In genomic region chr12:80946591-80946990, GRCh38 we compare ENCODE assay signal across 12 cellular contexts. TPM values are rescaled to one million over a fixed set of nuclear protein-coding genes. Genes with fewer than 3 reads are reported as not detected.
DNase-seq lines count a peak whose midpoint lies in the region; ATAC-seq and TF ChIP-seq lines count a peak whose summit lies in the region.
"Had no signal": no experiment of that assay in that cellular context is flagged by ENCODE, and none has a peak within 500 bp of the region (broad histone marks: within the 10 kb centered on the region; RNA-seq: fewer than 3 reads in every experiment).

No MANE protein-coding gene starts in this region.

- intact Hi-C loops in A673 (cut with micrococcal nuclease; ENCODE audit: unreplicated experiment) (loop anchor here (2.0 to 10.0 kb wide), 2 partner anchors 110 to 308 kb away; no protein-coding TSS in a partner anchor), esophagus muscularis mucosa (cut with DNase I) (no loop called here)
- intact Hi-C loops in activated CD4-positive, alpha-beta T cell treated with anti-CD3 and anti-CD28 coated beads for 36 hours (cut with DNase I, micrococcal nuclease), result no loop called here

- in situ Hi-C loops in GM13977 (cut with MboI; ENCODE audit: low pct_unique_long_range_greater_than_20kb, low sequenced_read_pairs, unreplicated experiment), result no loop called here

- H3K27me3 ChIP-seq in A673 (replicated peaks; ENCODE audit: insufficient read depth, low read depth, low read length, poor library complexity) (no peaks in the 10 kb centered on the region), esophagus muscularis mucosa (no peaks in the 10 kb centered on the region)
- H3K27me3 ChIP-seq: breast epithelium had no signal

- H3K27ac Mint-ChIP-seq in activated CD4-positive, alpha-beta T cell treated with anti-CD3 and anti-CD28 coated beads for 36 hours, result no peak overlapping the region

- no peak overlapping the region for H3K4me3 Mint-ChIP-seq in activated CD4-positive, alpha-beta T cell treated with anti-CD3 and anti-CD28 coated beads for 36 hours

- CTCF ChIA-PET in A673 (lab: Charles Lee), result interaction anchor here (1.3 kb wide), 1 partner anchor 109 kb away, joined by 7 read pairs; no protein-coding TSS in a partner anchor
- CTCF ChIA-PET in activated CD4-positive, alpha-beta T cell treated with anti-CD3 and anti-CD28 coated beads for 36 hours (lab: Charles Lee), result interaction anchor here (1.0 kb wide), 1 partner anchor 8 kb away, joined by 3 read pairs; the partner anchor contains the start of gene LIN7A

- H3K4me1 ChIP-seq in A673 (ENCODE audit: insufficient read depth, low read length, poor library complexity, severe bottlenecking) (peaks cover 7% of the 10 kb centered on the region), esophagus muscularis mucosa (no peaks in the 10 kb centered on the region)
- H3K4me1 ChIP-seq: breast epithelium had no signal

- no peak for ATAC-seq in activated CD4-positive, alpha-beta T cell treated with anti-CD3 and anti-CD28 coated beads for 36 hours

- TF ChIP-seq EP300 in esophagus muscularis mucosa (IDR thresholded peaks at IDR 0.05), result no peak

- 56% methylated on average over 3 of the region's 3 CpGs for WGBS in esophagus muscularis mucosa

- H3K9me3 Mint-ChIP-seq in activated CD4-positive, alpha-beta T cell treated with anti-CD3 and anti-CD28 coated beads for 36 hours (ENCODE audit: low read depth), result peaks cover 2% of the 10 kb centered on the region

- H3K27ac ChIP-seq in A673 (ENCODE audit: low read depth, low read length, poor library complexity, severe bottlenecking) (no peak overlapping the region), esophagus muscularis mucosa (replicated peaks in 1 of 4) (no peak overlapping the region)
- H3K27ac ChIP-seq: breast epithelium had no signal

- peak; percentile 38 for DNase-seq in A673 (ENCODE audit: low spot score)
- no peak for DNase-seq in GM13977 (ENCODE audit: low spot score)
- no peak for DNase-seq in esophagus muscularis mucosa (ENCODE audit: extremely low spot score)
- DNase-seq in activated CD4-positive, alpha-beta T cell treated with anti-CD3 and anti-CD28 coated beads for 36 hours, result no peak
- DNase-seq in stimulated activated CD4-positive, alpha-beta T cell treated with anti-CD3 and anti-CD28 coated beads, Interleukin-12 subunit alpha, Interleukin-12 subunit beta, amount 100 ng/mL, for 4 hours, result no peak
- no peak for DNase-seq in EL
- DNase-seq in activated naive CD4-positive, alpha-beta T cell treated with Interleukin-2 at 50 U/mL for 16 hours, result no peak
- DNase-seq: DMS79 treated with DMSO at 0.1 percent for 48 hours; NK-92 treated with Interleukin-12 subunit alpha and Interleukin-12 subunit beta, amount 100 ng/mL, for 24 hours; stimulated activated naive CD4-positive, alpha-beta T cell had no signal

- no peak for TF ChIP-seq POLR2A in esophagus muscularis mucosa (IDR thresholded peaks at IDR 0.05; ENCODE audit: low read depth)

- POLR2A ChIA-PET in A673 (lab: Charles Lee; ENCODE audit: low non-redundant PET), result no interaction called here
- POLR2A ChIA-PET in activated CD4-positive, alpha-beta T cell treated with anti-CD3 and anti-CD28 coated beads for 36 hours (lab: Charles Lee), result no interaction called here

- H3K9me3 ChIP-seq in A673 (ENCODE audit: low read depth, low read length, poor library complexity, severe bottlenecking) (no peaks in the 10 kb centered on the region), esophagus muscularis mucosa (no peaks in the 10 kb centered on the region)
- H3K9me3 ChIP-seq: breast epithelium had no signal

- no peaks in the 10 kb centered on the region for H3K4me1 Mint-ChIP-seq in activated CD4-positive, alpha-beta T cell treated with anti-CD3 and anti-CD28 coated beads for 36 hours

- no peaks in the 10 kb centered on the region for H3K36me3 Mint-ChIP-seq in activated CD4-positive, alpha-beta T cell treated with anti-CD3 and anti-CD28 coated beads for 36 hours (ENCODE audit: low read depth)

- BruUV-seq in A673 (replicated peaks; lab: Mats Ljungman, UMichigan), result no TSS peak

- H3K4me3 ChIP-seq in A673 (ENCODE audit: low read depth, low read length, poor library complexity, severe bottlenecking), result no peak overlapping the region
- no peak overlapping the region for H3K4me3 ChIP-seq in esophagus muscularis mucosa
- H3K4me3 ChIP-seq: breast epithelium had no signal

- H3K36me3 ChIP-seq in A673 (ENCODE audit: insufficient read depth, low read length, poor library complexity, severe bottlenecking), result no peaks in the 10 kb centered on the region
- H3K36me3 ChIP-seq in esophagus muscularis mucosa, result no peaks in the 10 kb centered on the region
- H3K36me3 ChIP-seq: breast epithelium had no signal

- TF ChIP-seq CTCF in A673 (conservative IDR thresholded peaks at IDR 0.05; ENCODE audit: low read depth, low read length), result peak; percentile 55
- TF ChIP-seq CTCF in GM13977 (IDR thresholded peaks at IDR 0.05; ENCODE audit: extremely low read depth, insufficient read depth, missing control alignments), result peak; percentile 29
- peak; percentile 58 for TF ChIP-seq CTCF in LNCAP (IDR thresholded peaks at IDR 0.05)
- TF ChIP-seq CTCF in esophagus muscularis mucosa (IDR thresholded peaks at IDR 0.05), result peak in 2 of 3 experiments; percentile 20 to 22

- H3K27me3 Mint-ChIP-seq in activated CD4-positive, alpha-beta T cell treated with anti-CD3 and anti-CD28 coated beads for 36 hours, result no peaks in the 10 kb centered on the region

RNA-seq across cellular contexts. Expression of gene LIN7A, which starts 8.9 kb away (rescaled TPM):
- total RNA-seq in A673 (2021) (10.0 and 10.7 TPM in 2 replicates), esophagus muscularis mucosa (1 to 10 TPM; 5.3 to 9.3 (median 5.6) TPM)
- not detected for total RNA-seq in activated CD4-positive, alpha-beta T cell treated with anti-CD3 and anti-CD28 coated beads for 36 hours

Comparison
In these comparisons a context has a peak if more than half of its experiments do, and no peak if none do; other contexts are left out.
1. RNA of gene LIN7A, which starts 8.9 kb away (total RNA-seq): 10.0 to 10.7 TPM in A673 and 5.3 to 9.3 TPM in esophagus muscularis mucosa; not detected in activated CD4-positive, alpha-beta T cell treated with anti-CD3 and anti-CD28 coated beads for 36 hours; every median in the first group is over 4 times any median in the second.
2. Peak in every context shown above with its lines, with median percentiles within 50 percentile points of each other: CTCF ChIP-seq.